Comparison of ENCODE assay signal across 17 cellular contexts in the genomic region with DNA sequence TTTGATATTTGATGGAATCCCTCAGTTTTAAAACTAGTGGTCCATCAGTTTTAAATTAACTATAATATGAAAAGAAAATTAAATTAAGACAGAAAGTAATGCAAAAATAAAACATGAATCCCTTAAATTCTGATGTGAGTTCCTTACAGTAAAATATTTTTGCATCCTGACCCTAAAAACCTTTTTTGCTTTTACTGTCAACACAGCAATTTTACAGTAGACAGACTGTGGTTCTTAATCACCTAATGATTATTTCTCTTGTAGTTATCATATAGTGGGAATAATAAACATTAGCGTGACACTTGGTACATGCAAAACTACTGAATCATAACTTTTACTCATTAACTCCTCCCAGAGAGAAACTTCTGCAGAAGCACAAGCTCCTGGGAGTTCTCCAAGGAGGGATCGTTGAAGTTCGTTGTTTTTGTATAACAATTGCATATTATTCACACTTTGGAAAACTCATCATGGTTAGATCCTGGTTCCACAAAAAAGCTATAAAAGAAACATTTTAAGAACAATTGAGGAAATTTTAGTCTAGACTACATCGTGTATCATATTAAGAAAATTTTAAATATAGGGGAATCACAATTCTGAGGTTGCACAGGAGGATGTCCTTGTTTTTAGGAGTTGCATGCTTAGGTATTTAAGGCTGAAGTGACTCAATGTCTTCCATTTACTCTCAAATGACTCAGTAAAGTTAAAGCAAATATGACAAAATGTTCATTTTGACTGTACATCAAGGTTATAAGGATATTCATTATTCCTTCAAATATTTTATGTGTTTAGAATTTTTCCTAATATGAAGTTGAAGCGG.
DNase-seq lines count a peak whose midpoint lies in the region; ATAC-seq and TF ChIP-seq lines count a peak whose summit lies in the region.
"Had no signal": no experiment of that assay in that cellular context is flagged by ENCODE, and none has a peak within 500 bp of the region (broad histone marks: within the 10 kb centered on the region; RNA-seq: fewer than 3 reads in every experiment).

No MANE protein-coding gene starts in this region.

- DNase-seq in EL (peak; percentile 58), M059J (ENCODE audit: low read depth) (peak; percentile 39), epithelial cell of esophagus (ENCODE audit: low read depth) (peak; percentile 61), osteocyte (ENCODE audit: extremely low spot score, unreplicated experiment) (no peak)
- DNase-seq: activated effector memory CD4-positive, alpha-beta T cell treated with anti-CD3 and anti-CD28 coated beads, Interleukin-2, amount 50 U/mL, for 16 hours; COR-L47; heart left ventricle; Karpas-422; left lung; naive thymus-derived CD8-positive, alpha-beta T cell; NCI-H146; right cardiac atrium; stimulated activated naive B cell treated with anti-CD40 and anti-IgM and Interleukin-4, amounts not matched to agents 10 μg/mL and 1 μg/mL and 100 μg/mL, for 72 hours had no signal

- no peaks in the 10 kb centered on the region for H3K9me3 Mint-ChIP-seq in osteocyte (ENCODE audit: unreplicated experiment)
- H3K9me3 Mint-ChIP-seq: naive thymus-derived CD8-positive, alpha-beta T cell; stimulated activated naive B cell treated with anti-CD40 and anti-IgM and Interleukin-4, amounts not matched to agents 10 μg/mL and 1 μg/mL and 100 μg/mL, for 72 hours had no signal

- no peaks in the 10 kb centered on the region for H3K27me3 Mint-ChIP-seq in osteocyte (ENCODE audit: unreplicated experiment)
- H3K27me3 Mint-ChIP-seq: naive thymus-derived CD8-positive, alpha-beta T cell; stimulated activated naive B cell treated with anti-CD40 and anti-IgM and Interleukin-4, amounts not matched to agents 10 μg/mL and 1 μg/mL and 100 μg/mL, for 72 hours had no signal

- H3K4me1 Mint-ChIP-seq in osteocyte (ENCODE audit: unreplicated experiment) = peaks cover 74% of the 10 kb centered on the region

- no peak for ATAC-seq in HG03571 (IDR thresholded peaks at IDR 0.05; ENCODE audit: unreplicated experiment)
- no peak for ATAC-seq in GM18505 (IDR thresholded peaks at IDR 0.05; ENCODE audit: unreplicated experiment)
- ATAC-seq in GM21528 (IDR thresholded peaks at IDR 0.05; ENCODE audit: low FRiP score, unreplicated experiment) = no peak
- ATAC-seq: heart left ventricle; left lung; naive thymus-derived CD8-positive, alpha-beta T cell; right cardiac atrium; stimulated activated naive B cell treated with anti-CD40 and anti-IgM and Interleukin-4, amounts not matched to agents 10 μg/mL and 1 μg/mL and 100 μg/mL, for 72 hours had no signal

- no peak for TF ChIP-seq POLR2A in GM18505 (IDR thresholded peaks at IDR 0.05; ENCODE audit: borderline replicate concordance, extremely low read depth, insufficient read depth, insufficient read length)

- TF ChIP-seq CTCF in epithelial cell of esophagus (IDR thresholded peaks at IDR 0.05; ENCODE audit: insufficient read depth, low read depth, low read length, missing control alignments) = no peak
- TF ChIP-seq CTCF in osteocyte (IDR thresholded peaks at IDR 0.05) = no peak

- no peak overlapping the region for H3K4me3 ChIP-seq in epithelial cell of esophagus (ENCODE audit: low read length)
- H3K4me3 ChIP-seq: HAP-1, heart left ventricle, left lung had no signal

- H3K4me3 Mint-ChIP-seq in osteocyte (ENCODE audit: unreplicated experiment) = no peak overlapping the region
- H3K4me3 Mint-ChIP-seq: naive thymus-derived CD8-positive, alpha-beta T cell; stimulated activated naive B cell treated with anti-CD40 and anti-IgM and Interleukin-4, amounts not matched to agents 10 μg/mL and 1 μg/mL and 100 μg/mL, for 72 hours had no signal

- H3K27ac Mint-ChIP-seq in osteocyte (ENCODE audit: unreplicated experiment) = peak overlapping the region; percentile 97

- H3K36me3 Mint-ChIP-seq in osteocyte (ENCODE audit: unreplicated experiment) = peaks cover 8% of the 10 kb centered on the region
